Comparison of ENCODE assay signal across 10 cellular contexts in genomic region chr12:124420972-124421674, GRCh38.
A peak's percentile ranks its signal among the peaks of the same experiment; 100 is the strongest.
DNase-seq lines count a peak whose midpoint lies in the region; ATAC-seq and TF ChIP-seq lines count a peak whose summit lies in the region.
"Had no signal": no experiment of that assay in that cellular context is flagged by ENCODE, and none has a peak within 500 bp of the region (broad histone marks: within the 10 kb centered on the region; RNA-seq: fewer than 3 reads in every experiment).

No MANE protein-coding gene starts in this region.

- intact Hi-C loops in body of pancreas (cut with DNase I) (no loop called here), sigmoid colon (cut with DNase I) (no loop called here)
- intact Hi-C loops in CD4-positive, alpha-beta T cell (cut with DNase I, micrococcal nuclease) = no loop called here

- no peaks in the 10 kb centered on the region for H3K9me3 ChIP-seq in body of pancreas
- no peaks in the 10 kb centered on the region for H3K9me3 ChIP-seq in right atrium auricular region
- no peaks in the 10 kb centered on the region for H3K9me3 ChIP-seq in sigmoid colon
- H3K9me3 ChIP-seq in CD4-positive, alpha-beta T cell (ENCODE audit: control insufficient read depth, low read length) = no peaks in the 10 kb centered on the region

- no peaks in the 10 kb centered on the region for H3K27me3 Mint-ChIP-seq in CD4-positive, alpha-beta T cell

- H3K4me3 Mint-ChIP-seq in CD4-positive, alpha-beta T cell = no peak overlapping the region

- H3K4me1 Mint-ChIP-seq in CD4-positive, alpha-beta T cell (ENCODE audit: low read depth) = no peaks in the 10 kb centered on the region

- H3K27ac ChIP-seq in body of pancreas = peak overlapping the region in 3 of 4 donors; percentile 84 to 89 (median 89)
- H3K27ac ChIP-seq in right atrium auricular region = peak overlapping the region; percentile 84 to 93
- H3K27ac ChIP-seq in sigmoid colon = peak overlapping the region; percentile 87 to 98 (median 96)
- no peak overlapping the region for H3K27ac ChIP-seq in CD4-positive, alpha-beta T cell (ENCODE audit: low read depth, low read length)
- H3K27ac ChIP-seq in foreskin keratinocyte = no peak overlapping the region

- peak in 1 of 3 donors; percentile 9 for TF ChIP-seq POLR2A in body of pancreas (IDR thresholded peaks at IDR 0.05)
- TF ChIP-seq POLR2A in sigmoid colon (IDR thresholded peaks at IDR 0.05) = no peak

- WGBS in body of pancreas, 2 donors = 90 to 98% methylated on average over 13 to 22 of the region's 22 CpGs
- 87 to 89% methylated on average over 22 of the region's 22 CpGs for WGBS in sigmoid colon, 2 donors

- CTCF ChIA-PET in CD4-positive, alpha-beta T cell (lab: Charles Lee) = interaction anchor here (1.1 kb wide), 1 partner anchor 45 kb away, joined by 3 read pairs; no protein-coding TSS in a partner anchor

- H3K36me3 Mint-ChIP-seq in CD4-positive, alpha-beta T cell (ENCODE audit: low read depth) = peaks cover 68% of the 10 kb centered on the region

- TF ChIP-seq EP300 in sigmoid colon (IDR thresholded peaks at IDR 0.05) = no peak

- H3K27me3 ChIP-seq in body of pancreas (no peaks in the 10 kb centered on the region), right atrium auricular region (no peaks in the 10 kb centered on the region), sigmoid colon (no peaks in the 10 kb centered on the region), foreskin keratinocyte (no peaks in the 10 kb centered on the region)
- no peaks in the 10 kb centered on the region for H3K27me3 ChIP-seq in CD4-positive, alpha-beta T cell (ENCODE audit: control insufficient read depth, insufficient read depth, low read length)

- no peak overlapping the region for H3K27ac Mint-ChIP-seq in CD4-positive, alpha-beta T cell

- DNase-seq in C1 segment of cervical spinal cord (lab: John Stamatoyannopoulos, UW) = peak in 11 of 14 donors; percentile 17 to 67 (median 35)
- DNase-seq in body of pancreas = no peak
- no peak for DNase-seq in right atrium auricular region (ENCODE audit: low spot score)
- DNase-seq in sigmoid colon = no peak
- DNase-seq in CD4-positive, alpha-beta T cell = no peak
- DNase-seq in D341Med (ENCODE audit: low spot score) = no peak
- no peak for DNase-seq in foreskin keratinocyte
- no peak for DNase-seq in NCI-H187 (lab: John Stamatoyannopoulos, UW)
- DNase-seq: NCI-H2081 had no signal

- peaks cover 0 to 9% of the 10 kb centered on the region in 2 donors for H3K36me3 ChIP-seq in body of pancreas (replicated peaks in 1 of 2; ENCODE audit: insufficient read depth in 1 of 2, low read depth in 2 of 2)
- H3K36me3 ChIP-seq in right atrium auricular region = peaks cover 34% of the 10 kb centered on the region
- H3K36me3 ChIP-seq in sigmoid colon = peaks cover 0 to 52% (median 22%) of the 10 kb centered on the region in 4 donors

- no peak for ATAC-seq in body of pancreas
- ATAC-seq in CD4-positive, alpha-beta T cell (ENCODE audit: poor library complexity) = no peak
- no peak for ATAC-seq in foreskin keratinocyte
- ATAC-seq: K562 had no signal

- POLR2A ChIA-PET in CD4-positive, alpha-beta T cell (lab: Charles Lee) = no interaction called here

- H3K4me3 ChIP-seq in body of pancreas (no peak overlapping the region), right atrium auricular region (no peak overlapping the region), sigmoid colon (peak overlapping the region in 2 of 4 donors; percentile 12 to 17)
- H3K4me3 ChIP-seq: K562 had no signal

- no peaks in the 10 kb centered on the region for H3K9me3 Mint-ChIP-seq in CD4-positive, alpha-beta T cell

- H3K4me1 ChIP-seq in body of pancreas (peaks cover 32% of the 10 kb centered on the region), right atrium auricular region (peaks cover 4 to 58% of the 10 kb centered on the region in 2 donors), sigmoid colon (peaks cover 0 to 80% (median 58%) of the 10 kb centered on the region in 4 donors), foreskin keratinocyte (peaks cover 14% of the 10 kb centered on the region)

- TF ChIP-seq CTCF in body of pancreas (IDR thresholded peaks at IDR 0.05) = no peak
- TF ChIP-seq CTCF in right atrium auricular region (IDR thresholded peaks at IDR 0.05) = no peak
- TF ChIP-seq CTCF in sigmoid colon (IDR thresholded peaks at IDR 0.05) = no peak
- TF ChIP-seq CTCF in CD4-positive, alpha-beta T cell (IDR thresholded peaks at IDR 0.05) = no peak
- TF ChIP-seq CTCF in foreskin keratinocyte (conservative IDR thresholded peaks at IDR 0.05) = no peak

Comparison
In these comparisons a context has a peak if more than half of its experiments do, and no peak if none do; other contexts are left out.
1. DNase-seq: peak in C1 segment of cervical spinal cord (11 of 14); none in body of pancreas (0 of 4), right atrium auricular region (single experiment), sigmoid colon (single experiment), CD4-positive, alpha-beta T cell (0 of 10), D341Med (single experiment), foreskin keratinocyte (0 of 2) and NCI-H187 (0 of 2).
2. H3K27ac ChIP-seq: peak in body of pancreas (3 of 4), right atrium auricular region (2 of 2) and sigmoid colon (4 of 4); none in CD4-positive, alpha-beta T cell (single experiment) and foreskin keratinocyte (single experiment).